In the genomic region with DNA sequence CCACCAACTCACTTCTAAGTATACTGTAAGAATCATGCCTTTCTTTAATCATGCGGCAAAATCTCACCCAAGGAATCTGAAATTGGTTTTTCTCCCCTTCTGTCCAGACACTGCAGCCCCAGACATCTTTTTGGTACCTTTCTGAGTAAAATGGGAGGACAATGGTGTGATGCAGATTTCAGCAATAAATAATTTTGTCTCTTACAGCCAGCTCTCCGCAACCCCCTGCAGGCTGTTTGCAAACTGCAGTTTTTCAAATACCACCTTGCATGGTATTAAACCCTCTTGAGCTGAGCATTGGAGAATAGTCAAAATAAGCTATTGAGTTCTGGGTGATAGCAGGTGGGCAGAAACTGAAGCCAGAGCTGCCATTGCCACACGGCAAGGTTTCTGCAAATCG, we compare ENCODE assay signal across 9 cellular contexts. TPM values are rescaled to one million over a fixed set of nuclear protein-coding genes. Genes with fewer than 3 reads are reported as not detected.
DNase-seq lines count a peak whose midpoint lies in the region; ATAC-seq and TF ChIP-seq lines count a peak whose summit lies in the region.
"Had no signal": no experiment of that assay in that cellular context is flagged by ENCODE, and none has a peak within 500 bp of the region (broad histone marks: within the 10 kb centered on the region; RNA-seq: fewer than 3 reads in every experiment).

No MANE protein-coding gene starts in this region.

- peaks cover 17% of the 10 kb centered on the region for H3K9me3 Mint-ChIP-seq in WTC11

- POLR2A ChIA-PET in WTC11 (lab: Charles Lee): no interaction called here

- DNase-seq in AG08396 (ENCODE audit: low spot score): peak; percentile 40
- peak; percentile 47 for DNase-seq in HT-29 (ENCODE audit: low spot score)
- DNase-seq in WTC11 (ENCODE audit: low spot score): peak; percentile 39
- DNase-seq in kidney tubule cell (ENCODE audit: low spot score): peak; percentile 42
- DNase-seq in GM13976 (ENCODE audit: low spot score): no peak
- no peak for DNase-seq in NCI-H69 (lab: John Stamatoyannopoulos, UW)

- CTCF ChIA-PET in WTC11 (lab: Charles Lee): interaction anchor here (0.6 to 4.0 kb wide), 18 partner anchors 9 to 185 kb away, joined by 3 to 31 read pairs (median 4); no protein-coding TSS in a partner anchor

- TF ChIP-seq CTCF in WTC11 (IDR thresholded peaks at IDR 0.05) (peak; percentile 47), GM13976 (IDR thresholded peaks at IDR 0.05; ENCODE audit: borderline replicate concordance, control extremely low read depth, extremely low read depth, insufficient read depth, missing control alignments) (no peak)

- H3K27me3 Mint-ChIP-seq in WTC11 (ENCODE audit: low read depth): no peaks in the 10 kb centered on the region; the same call in 1 of the 2 replicates
- H3K27me3 Mint-ChIP-seq: activated naive CD8-positive, alpha-beta T cell had no signal

- ATAC-seq in WTC11 (peak; percentile 84), GM21367 (IDR thresholded peaks at IDR 0.05; ENCODE audit: unreplicated experiment) (no peak), HG02938 (IDR thresholded peaks at IDR 0.05; ENCODE audit: unreplicated experiment) (no peak)

- H3K4me3 Mint-ChIP-seq in WTC11: no peak overlapping the region
- H3K4me3 Mint-ChIP-seq: activated naive CD8-positive, alpha-beta T cell had no signal

- H3K27ac Mint-ChIP-seq in WTC11: no peak overlapping the region
- H3K27ac Mint-ChIP-seq: activated naive CD8-positive, alpha-beta T cell had no signal

- in situ Hi-C loops in GM13976 (cut with MboI; ENCODE audit: low sequenced_read_pairs, unreplicated experiment): no loop called here

- peaks cover 16% of the 10 kb centered on the region for H3K4me1 Mint-ChIP-seq in WTC11

- H3K36me3 Mint-ChIP-seq in WTC11: peaks cover 8% of the 10 kb centered on the region
- H3K36me3 Mint-ChIP-seq: activated naive CD8-positive, alpha-beta T cell had no signal

TF ChIP-seq in WTC11, 78 proteins besides CTCF, POLR2A, EP300 and RAD21:
- TF ChIP-seq SP1 (CRISPR knock-in tag; conservative IDR thresholded peaks at IDR 0.05) (no peak), FOXJ3 (CRISPR knock-in tag; IDR thresholded peaks at IDR 0.05; ENCODE audit: borderline replicate concordance) (no peak)
- TF ChIP-seq, protein P1, sequence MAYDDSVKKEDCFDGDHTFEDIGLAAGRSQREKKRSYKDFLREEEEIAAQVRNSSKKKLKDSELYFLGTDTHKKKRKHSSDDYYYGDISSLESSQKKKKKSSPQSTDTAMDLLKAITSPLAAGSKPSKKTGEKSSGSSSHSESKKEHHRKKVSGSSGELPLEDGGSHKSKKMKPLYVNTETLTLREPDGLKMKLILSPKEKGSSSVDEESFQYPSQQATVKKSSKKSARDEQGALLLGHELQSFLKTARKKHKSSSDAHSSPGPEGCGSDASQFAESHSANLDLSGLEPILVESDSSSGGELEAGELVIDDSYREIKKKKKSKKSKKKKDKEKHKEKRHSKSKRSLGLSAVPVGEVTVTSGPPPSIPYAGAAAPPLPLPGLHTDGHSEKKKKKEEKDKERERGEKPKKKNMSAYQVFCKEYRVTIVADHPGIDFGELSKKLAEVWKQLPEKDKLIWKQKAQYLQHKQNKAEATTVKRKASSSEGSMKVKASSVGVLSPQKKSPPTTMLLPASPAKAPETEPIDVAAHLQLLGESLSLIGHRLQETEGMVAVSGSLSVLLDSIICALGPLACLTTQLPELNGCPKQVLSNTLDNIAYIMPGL (CRISPR knock-in tag; IDR thresholded peaks at IDR 0.05): no peak

RNA-seq across cellular contexts. Expression of gene GPR39, which starts 32.2 kb away (rescaled TPM):
- total RNA-seq in HT-29 (2014; rRNA removed; shearing (Covaris generic)): 17.0 and 18.0 TPM in 2 replicates
- total RNA-seq in WTC11 (2021): 0.74 to 1.2 TPM (median 0.85 TPM) in 3 replicates

Comparison
In these comparisons a context has a peak if more than half of its experiments do, and no peak if none do; other contexts are left out.
1. DNase-seq: peak in AG08396 (single experiment), HT-29 (single experiment), WTC11 (single experiment) and kidney tubule cell (single experiment); none in GM13976 (single experiment) and NCI-H69 (single experiment).